Comparison of ENCODE assay signal across 24 cellular contexts in genomic region chr2:172949522-172949921, GRCh38.
DNase-seq lines count a peak whose midpoint lies in the region; ATAC-seq, FAIRE-seq and TF ChIP-seq lines count a peak whose summit lies in the region.
"Had no signal": no experiment of that assay in that cellular context is flagged by ENCODE, and none has a peak within 500 bp of the region (broad histone marks: within the 10 kb centered on the region; RNA-seq: fewer than 3 reads in every experiment).

No MANE protein-coding gene starts in this region.

- no peaks in the 10 kb centered on the region for H3F3A ChIP-seq in MM.1S (ENCODE audit: insufficient read depth, low read length)

- H3K27me3 Mint-ChIP-seq in mesothelial cell of epicardium (ENCODE audit: low read depth) (no peaks in the 10 kb centered on the region), CD14-positive monocyte (ENCODE audit: low read depth in 3 of 3) (peaks cover 3 to 6% (median 5%) of the 10 kb centered on the region in 3 donors)

- H3K4me3 ChIP-seq in pancreas (no peak overlapping the region), MM.1S (ENCODE audit: low read length) (no peak overlapping the region)
- H3K4me3 ChIP-seq: BLaER1 treated with 17β-estradiol and CSF1 and Interleukin-3, amounts not matched to agents 10 nM and 100 nM had no signal

- ATAC-seq in left colon (peak; percentile 58), left lobe of liver (peak; percentile 85), pancreas (no peak), HG03442 (IDR thresholded peaks at IDR 0.05; ENCODE audit: unreplicated experiment) (no peak)

- FAIRE-seq in pancreas (lab: Jason Lieb, UNC), result peak; percentile 45
- FAIRE-seq: A204.1, G401.6, GM12891, GM19239 had no signal

- H3K4me3 Mint-ChIP-seq in mesothelial cell of epicardium, result no peak overlapping the region
- H3K4me3 Mint-ChIP-seq in CD14-positive monocyte, result no peak overlapping the region
- H3K4me3 Mint-ChIP-seq: B cell; CD4-positive, alpha-beta memory T cell; CD4-positive, CD25-positive, alpha-beta regulatory T cell; CD8-positive, alpha-beta memory T cell had no signal

- no peaks in the 10 kb centered on the region for H3K9me3 ChIP-seq in pancreas
- no peaks in the 10 kb centered on the region for H3K9me3 ChIP-seq in MM.1S (replicated peaks; ENCODE audit: insufficient read depth, low read length)

- no peaks in the 10 kb centered on the region for H3K36me3 ChIP-seq in pancreas
- H3K36me3 ChIP-seq in MM.1S (replicated peaks; ENCODE audit: insufficient read depth, low read length), result no peaks in the 10 kb centered on the region
- H3K36me3 ChIP-seq: BLaER1 treated with 17β-estradiol and CSF1 and Interleukin-3, amounts not matched to agents 10 nM and 100 nM had no signal

- no peaks in the 10 kb centered on the region for H4K20me1 ChIP-seq in MM.1S (ENCODE audit: insufficient read depth, low read length)
- H4K20me1 ChIP-seq: BLaER1 treated with 17β-estradiol and CSF1 and Interleukin-3, amounts not matched to agents 10 nM and 100 nM had no signal

- no peaks in the 10 kb centered on the region for H3K4me1 ChIP-seq in pancreas
- no peaks in the 10 kb centered on the region for H3K4me1 ChIP-seq in MM.1S (ENCODE audit: low read length)

- H3K9ac ChIP-seq in MM.1S (ENCODE audit: low read length), result no peak overlapping the region
- H3K9ac ChIP-seq: BLaER1 treated with 17β-estradiol and CSF1 and Interleukin-3, amounts not matched to agents 10 nM and 100 nM had no signal

- H3K27me3 ChIP-seq in pancreas (no peaks in the 10 kb centered on the region), MM.1S (replicated peaks; ENCODE audit: insufficient read depth, low read length) (no peaks in the 10 kb centered on the region)
- H3K27me3 ChIP-seq: BLaER1 treated with 17β-estradiol and CSF1 and Interleukin-3, amounts not matched to agents 10 nM and 100 nM had no signal

- no peaks in the 10 kb centered on the region for H3K9me2 ChIP-seq in MM.1S (replicated peaks; ENCODE audit: insufficient read depth, low read length)

- H3K9me3 Mint-ChIP-seq in mesothelial cell of epicardium (peaks cover 4% of the 10 kb centered on the region), CD14-positive monocyte (no peaks in the 10 kb centered on the region)
- H3K9me3 Mint-ChIP-seq: CD4-positive, alpha-beta memory T cell; CD4-positive, CD25-positive, alpha-beta regulatory T cell had no signal

- H3K4me2 ChIP-seq in MM.1S (ENCODE audit: low read depth, low read length), result no peak overlapping the region
- H3K4me2 ChIP-seq: BLaER1 treated with 17β-estradiol and CSF1 and Interleukin-3, amounts not matched to agents 10 nM and 100 nM had no signal

- H3K79me2 ChIP-seq in MM.1S (ENCODE audit: low read length), result no peaks in the 10 kb centered on the region

- H3K27ac ChIP-seq in pancreas (no peak overlapping the region), MM.1S (ENCODE audit: low read length) (no peak overlapping the region)
- H3K27ac ChIP-seq: BLaER1 treated with 17β-estradiol and CSF1 and Interleukin-3, amounts not matched to agents 10 nM and 100 nM; C4-2B had no signal

- H3K4me1 Mint-ChIP-seq in mesothelial cell of epicardium (peaks cover 37% of the 10 kb centered on the region), CD14-positive monocyte (no peaks in the 10 kb centered on the region)
- H3K4me1 Mint-ChIP-seq: B cell; CD4-positive, alpha-beta memory T cell; CD8-positive, alpha-beta memory T cell had no signal

- DNase-seq in left colon (no peak), left lobe of liver (ENCODE audit: low spot score) (no peak), mesothelial cell of epicardium (ENCODE audit: low spot score in 2 of 2, unreplicated experiment in 2 of 2) (no peak), pancreas (no peak), MM.1S (no peak), DMS 273 treated with DMSO at 0.1 percent for 48 hours (lab: John Stamatoyannopoulos, UW) (no peak), CD14-positive monocyte (ENCODE audit: low spot score) (no peak)
- DNase-seq: 8988T; ACHN; AML-193; CD4-positive, alpha-beta memory T cell; CD4-positive, CD25-positive, alpha-beta regulatory T cell; CD8-positive, alpha-beta memory T cell; COR-L47; DMS79 treated with DMSO at 0.1 percent for 48 hours; GF-D8 had no signal

- H3K27ac Mint-ChIP-seq in mesothelial cell of epicardium (peak overlapping the region; percentile 4), CD14-positive monocyte (no peak overlapping the region)
- H3K27ac Mint-ChIP-seq: B cell; CD4-positive, alpha-beta memory T cell; CD4-positive, CD25-positive, alpha-beta regulatory T cell; CD8-positive, alpha-beta memory T cell had no signal

- no peak overlapping the region for H2AFZ ChIP-seq in MM.1S (ENCODE audit: low read length)

- intact Hi-C loops in left colon (cut with DNase I, micrococcal nuclease) (no loop called here), pancreas (cut with DNase I) (no loop called here), CD14-positive monocyte (cut with micrococcal nuclease) (no loop called here)

- TF ChIP-seq CTCF in mesothelial cell of epicardium (IDR thresholded peaks at IDR 0.05; ENCODE audit: unreplicated experiment) (no peak), pancreas (IDR thresholded peaks at IDR 0.05) (no peak), MM.1S (IDR thresholded peaks at IDR 0.05; ENCODE audit: low read length) (no peak), CD14-positive monocyte (IDR thresholded peaks at IDR 0.05) (no peak)

- H3K36me3 Mint-ChIP-seq in mesothelial cell of epicardium (no peaks in the 10 kb centered on the region), CD14-positive monocyte (no peaks in the 10 kb centered on the region)
- H3K36me3 Mint-ChIP-seq: CD4-positive, alpha-beta memory T cell; CD4-positive, CD25-positive, alpha-beta regulatory T cell; CD8-positive, alpha-beta memory T cell had no signal

Comparison
In these comparisons a context has a peak if more than half of its experiments do, and no peak if none do; other contexts are left out.
1. ATAC-seq: peak in left colon (single experiment) and left lobe of liver (single experiment); none in pancreas (0 of 4) and HG03442 (single experiment).